ENCODE assay signal across 24 cellular contexts in genomic region chr19:44574201-44574950, GRCh38. TPM values are rescaled to one million over a fixed set of nuclear protein-coding genes. Genes with fewer than 3 reads are reported as not detected.
A peak's percentile ranks its signal among the peaks of the same experiment; 100 is the strongest.
DNase-seq lines count a peak whose midpoint lies in the region; ATAC-seq, FAIRE-seq and TF ChIP-seq lines count a peak whose summit lies in the region.
"Had no signal": no experiment of that assay in that cellular context is flagged by ENCODE, and none has a peak within 500 bp of the region (broad histone marks: within the 10 kb centered on the region; RNA-seq: fewer than 3 reads in every experiment).

No MANE protein-coding gene starts in this region.

- H3K36me3 ChIP-seq in GM23338 (ENCODE audit: insufficient read depth), result no peaks in the 10 kb centered on the region
- H3K36me3 ChIP-seq in PC-3 (ENCODE audit: low read depth, low read length), result no peaks in the 10 kb centered on the region
- H3K36me3 ChIP-seq in H1 (ENCODE audit: control insufficient read depth in 2 of 4, insufficient read depth in 4 of 4, low read length in 3 of 4), result no peaks in the 10 kb centered on the region
- H3K36me3 ChIP-seq: BE2C had no signal

- no peak for FAIRE-seq in H1 (lab: Jason Lieb, UNC)
- FAIRE-seq: A204.1, HepG2, RCC 7860 had no signal

- no peaks in the 10 kb centered on the region for H3K4me1 ChIP-seq in GM23338 (ENCODE audit: insufficient read depth)
- peaks cover 15% of the 10 kb centered on the region for H3K4me1 ChIP-seq in PC-3 (ENCODE audit: insufficient read depth, low read length)
- H3K4me1 ChIP-seq in H1 (replicated peaks in 1 of 4; ENCODE audit: control insufficient read depth in 3 of 4, insufficient read depth in 4 of 4, low read length in 3 of 4), result no peaks in the 10 kb centered on the region
- H3K4me1 ChIP-seq: BE2C had no signal

- H3K4ac ChIP-seq in H1 (replicated peaks; ENCODE audit: insufficient read length, low read depth, low read length), result no peak overlapping the region

- H3K23me2 ChIP-seq in H1 (ENCODE audit: low read depth, low read length), result no peaks in the 10 kb centered on the region

- H3K27me3 Mint-ChIP-seq in GM23338 (ENCODE audit: insufficient read depth, low read depth, poor library complexity) (peaks cover 9% of the 10 kb centered on the region), nephron progenitor cell (ENCODE audit: low read depth, poor library complexity) (no peaks in the 10 kb centered on the region)
- H3K27me3 Mint-ChIP-seq in activated T-cell treated with anti-CD3 and anti-CD28 coated beads, Interleukin-2, amount 50 U/mL, for 4 hours (ENCODE audit: low read depth), result peaks cover 8% of the 10 kb centered on the region

- H3K4me1 Mint-ChIP-seq in GM23338, result 0 out of 3 replicates have a peak, but pooled peaks cover 3% of the 10 kb centered on the region
- H3K4me1 Mint-ChIP-seq in nephron progenitor cell, result peaks cover 18% of the 10 kb centered on the region
- no peaks in the 10 kb centered on the region for H3K4me1 Mint-ChIP-seq in activated T-cell treated with anti-CD3 and anti-CD28 coated beads, Interleukin-2, amount 50 U/mL, for 4 hours (ENCODE audit: low read depth)

- H3K4me3 ChIP-seq in GM23338, result no peak overlapping the region
- no peak overlapping the region for H3K4me3 ChIP-seq in PC-3 (ENCODE audit: low read length)
- no peak overlapping the region for H3K4me3 ChIP-seq in H1 (ENCODE audit: extremely low read depth in 1 of 4, insufficient read depth in 2 of 4, low read depth in 3 of 4, low read length in 4 of 4)

- H3K27me3 ChIP-seq in GM23338 (ENCODE audit: insufficient read depth), result no peaks in the 10 kb centered on the region
- H3K27me3 ChIP-seq in PC-3 (ENCODE audit: low read length), result no peaks in the 10 kb centered on the region
- no peaks in the 10 kb centered on the region for H3K27me3 ChIP-seq in H1 (replicated peaks in 1 of 4; ENCODE audit: control insufficient read depth in 3 of 4, extremely low read depth in 1 of 4, insufficient read depth in 3 of 4, low read length in 3 of 4)
- H3K27me3 ChIP-seq: BE2C had no signal

- H3K27ac ChIP-seq in GM23338 (ENCODE audit: low read depth) (no peak overlapping the region), PC-3 (ENCODE audit: low read length) (peak overlapping the region; percentile 86), H1 (ENCODE audit: low read depth, low read length) (no peak overlapping the region)

- CTCF ChIA-PET in PC-3 (lab: Charles Lee), result interaction anchor here (0.5 kb wide), 1 partner anchor 361 kb away, joined by 6 read pairs; no protein-coding TSS in a partner anchor
- CTCF ChIA-PET in H1 (lab: Charles Lee; ENCODE audit: partially characterized antibody), result interaction anchor here (0.6 to 2.5 kb wide), 10 partner anchors 9 to 820 kb away, joined by 3 to 18 read pairs (median 3); no protein-coding TSS in a partner anchor

- no peaks in the 10 kb centered on the region for H3K79me1 ChIP-seq in H1 (ENCODE audit: low read depth, low read length)

- no peak overlapping the region for H3K18ac ChIP-seq in H1 (ENCODE audit: extremely low read depth, low read length)

- BruUV-seq in PC-3 (replicated peaks; lab: Mats Ljungman, UMichigan), result no TSS peak

- no peak overlapping the region for H2BK12ac ChIP-seq in H1 (ENCODE audit: low read depth, low read length)

- H4K20me1 ChIP-seq in GM23338 (replicated peaks; ENCODE audit: insufficient read depth), result no peaks in the 10 kb centered on the region
- H4K20me1 ChIP-seq in PC-3 (ENCODE audit: low read length), result no peaks in the 10 kb centered on the region
- no peaks in the 10 kb centered on the region for H4K20me1 ChIP-seq in H1 (replicated peaks in 1 of 2; ENCODE audit: control insufficient read depth in 1 of 2, insufficient read depth in 2 of 2, low read length in 2 of 2)

- no peak for TF ChIP-seq POLR2A in H1 (IDR thresholded peaks at IDR 0.05; ENCODE audit: control extremely low read depth in 1 of 2, low read depth in 2 of 2, low read length in 2 of 2)

- H3K23ac ChIP-seq in H1 (ENCODE audit: insufficient read length), result no peak overlapping the region

- no peak overlapping the region for H3K14ac ChIP-seq in H1 (ENCODE audit: insufficient read length)

- no peak for ATAC-seq in GM23338
- no peak for ATAC-seq in PC-3
- no peak for ATAC-seq in activated T-cell treated with anti-CD3 and anti-CD28 coated beads, Interleukin-2, amount 50 U/mL, for 4 hours
- ATAC-seq: HepG2 had no signal

- H3F3A ChIP-seq in GM23338 (replicated peaks; ENCODE audit: low read depth), result no peaks in the 10 kb centered on the region
- H3F3A ChIP-seq in PC-3 (ENCODE audit: low read length, unreplicated experiment), result no peaks in the 10 kb centered on the region

- TF ChIP-seq EP300 in H1 (IDR thresholded peaks at IDR 0.05; ENCODE audit: borderline replicate concordance in 1 of 2, low read depth in 2 of 2, low read length in 2 of 2), result no peak

- no peak overlapping the region for H2BK120ac ChIP-seq in H1 (replicated peaks; ENCODE audit: low read depth, low read length)

- no peak overlapping the region for H3K56ac ChIP-seq in H1 (replicated peaks; ENCODE audit: insufficient read length, low read depth, low read length)

- H2BK5ac ChIP-seq in H1 (ENCODE audit: low read depth, low read length), result no peak overlapping the region

- TF ChIP-seq CTCF in GM23338 (conservative IDR thresholded peaks at IDR 0.05; ENCODE audit: low read depth in 2 of 2) (no peak), PC-3 (conservative IDR thresholded peaks at IDR 0.05; ENCODE audit: low read depth, low read length) (no peak), H1 (IDR thresholded peaks at IDR 0.05; ENCODE audit: control extremely low read depth in 1 of 3, insufficient read depth in 1 of 3, low read depth in 1 of 3, low read length in 3 of 3) (no peak), nephron progenitor cell (IDR thresholded peaks at IDR 0.05) (no peak)

- H2BK20ac ChIP-seq in H1 (ENCODE audit: low read length), result no peak overlapping the region

- H4K8ac ChIP-seq in H1 (ENCODE audit: extremely low read depth, insufficient read depth, low read length), result no peak overlapping the region

- TF ChIP-seq RAD21 in H1 (IDR thresholded peaks at IDR 0.05 in 1 of 2, conservative IDR thresholded peaks at IDR 0.05 in 1 of 2; ENCODE audit: low read depth in 2 of 2, low read length in 2 of 2), result no peak

- H3K79me2 ChIP-seq in GM23338 (replicated peaks; ENCODE audit: insufficient read depth) (no peaks in the 10 kb centered on the region), PC-3 (ENCODE audit: low read length) (no peaks in the 10 kb centered on the region), H1 (ENCODE audit: control insufficient read depth in 1 of 2, insufficient read depth in 2 of 2, low read length in 2 of 2) (no peaks in the 10 kb centered on the region)

- no peak overlapping the region for H3K4me2 ChIP-seq in GM23338
- no peak overlapping the region for H3K4me2 ChIP-seq in PC-3 (ENCODE audit: low read length)
- H3K4me2 ChIP-seq in H1 (ENCODE audit: insufficient read depth in 1 of 2, low read depth in 2 of 2, low read length in 2 of 2), result no peak overlapping the region

- H2AK5ac ChIP-seq in H1 (ENCODE audit: low read depth, low read length), result no peak overlapping the region

- no peak overlapping the region for H4K5ac ChIP-seq in H1 (ENCODE audit: insufficient read length, low read depth, low read length)

- H3K4me3 Mint-ChIP-seq in GM23338 (no peak overlapping the region), nephron progenitor cell (no peak overlapping the region)
- H3K4me3 Mint-ChIP-seq in activated T-cell treated with anti-CD3 and anti-CD28 coated beads, Interleukin-2, amount 50 U/mL, for 4 hours, result no peak overlapping the region

- no peaks in the 10 kb centered on the region for H3K36me3 Mint-ChIP-seq in GM23338 (ENCODE audit: low read depth)
- no peaks in the 10 kb centered on the region for H3K36me3 Mint-ChIP-seq in nephron progenitor cell (ENCODE audit: low read depth)
- H3K36me3 Mint-ChIP-seq in activated T-cell treated with anti-CD3 and anti-CD28 coated beads, Interleukin-2, amount 50 U/mL, for 4 hours (ENCODE audit: insufficient read depth), result no peaks in the 10 kb centered on the region

- H3K9ac ChIP-seq in PC-3 (ENCODE audit: low read length), result peak overlapping the region; percentile 46
- H3K9ac ChIP-seq in H1 (replicated peaks in 1 of 4; ENCODE audit: extremely low read depth in 1 of 4, low read depth in 3 of 4, low read length in 3 of 4), result no peak overlapping the region

- no peak overlapping the region for H4K91ac ChIP-seq in H1 (replicated peaks; ENCODE audit: insufficient read length, low read length)

- POLR2A ChIA-PET in PC-3 (lab: Charles Lee; ENCODE audit: unreplicated experiment) (no interaction called here), H1 (lab: Charles Lee; ENCODE audit: partially characterized antibody) (interaction anchor here (0.6 to 0.7 kb wide), 2 partner anchors 83 to 1627 kb away, joined by 3 read pairs; no protein-coding TSS in a partner anchor)

- DNase-seq in GM23338 (ENCODE audit: low spot score), result no peak
- DNase-seq in PC-3, result peak; percentile 7
- DNase-seq in H1 (ENCODE audit: low read depth in 1 of 2, low spot score in 2 of 2), result no peak
- DNase-seq in nephron progenitor cell, result no peak
- no peak for DNase-seq in activated T-cell treated with anti-CD3 and anti-CD28 coated beads, Interleukin-2, amount 50 U/mL, for 4 hours
- no peak for DNase-seq in ecto neural progenitor cell (ENCODE audit: low spot score)
- no peak for DNase-seq in NCI-H2227 treated with DMSO at 0.1 percent for 48 hours (lab: John Stamatoyannopoulos, UW)
- no peak for DNase-seq in activated CD4-positive, alpha-beta T cell treated with anti-CD3 and anti-CD28 coated beads, Interleukin-2, amount 50 U/mL, for 1 hour
- DNase-seq: BE2C; GF-D8; KG1; NCI-H1092 treated with DMSO at 0.1 percent for 48 hours; NCI-H146; NCI-H2029; NCI-H226; NCI-H510A treated with DMSO at 0.1 percent for 48 hours; NCI-H774; NK-92 treated with Interleukin-12 subunit alpha and Interleukin-12 subunit beta, amount 100 ng/mL, for 24 hours; Right ventricle myocardium superior had no signal

- H2BK15ac ChIP-seq in H1 (ENCODE audit: low read length), result 0 out of 2 replicates have a peak overlapping the region, but pooled peaks have one; percentile 21

- H3K9me3 ChIP-seq in PC-3 (ENCODE audit: low read length) (no peaks in the 10 kb centered on the region), H1 (ENCODE audit: insufficient read depth in 2 of 2, low read depth in 1 of 2, low read length in 1 of 2) (no peaks in the 10 kb centered on the region)
- H3K9me3 ChIP-seq: BE2C had no signal

- H2AFZ ChIP-seq in GM23338 (peak overlapping the region; percentile 47; the same call in 1 of the 2 replicates), PC-3 (ENCODE audit: low read length) (no peak overlapping the region), H1 (ENCODE audit: low read length) (no peak overlapping the region)

- H3K27ac Mint-ChIP-seq in GM23338, result no peak overlapping the region
- peak overlapping the region; percentile 84 for H3K27ac Mint-ChIP-seq in nephron progenitor cell

- WGBS in H1 (ENCODE audit: extremely low coverage in 1 of 2, insufficient coverage in 1 of 2, insufficient read length in 1 of 2, insufficient replicate concordance in 2 of 2, low coverage in 1 of 2, low lambda C conversion rate in 2 of 2, missing lambda C conversion rate in 1 of 2), 2 experiments, result 88% methylated on average over 8 of the region's 8 CpGs; no CpG with 5 or more reads in 1 of the 2 experiments

- no peaks in the 10 kb centered on the region for H3K9me2 ChIP-seq in GM23338 (ENCODE audit: insufficient read depth)
- no peaks in the 10 kb centered on the region for H3K9me2 ChIP-seq in PC-3 (replicated peaks; ENCODE audit: low read length)

- intact Hi-C loops in PC-3 (cut with micrococcal nuclease), result loop anchor here (10.0 kb wide), 1 partner anchor 270 kb away; the partner anchor contains the start of gene NECTIN2

- H3K9me3 Mint-ChIP-seq in GM23338 (no peaks in the 10 kb centered on the region; the same call in 2 of the 3 replicates), nephron progenitor cell (peaks cover 9% of the 10 kb centered on the region)
- peaks cover 10% of the 10 kb centered on the region for H3K9me3 Mint-ChIP-seq in activated T-cell treated with anti-CD3 and anti-CD28 coated beads, Interleukin-2, amount 50 U/mL, for 4 hours

RNA-seq across cellular contexts. Expression of gene IGSF23, which starts 39.0 kb away (rescaled TPM):
- not detected in 2 replicates for total RNA-seq in GM23338 (2014; rRNA removed; shearing (Covaris generic))
- polyA plus RNA-seq in GM23338 (2016; fragmentation: Nextera tagmentation; extraction: Ambion mirVana), result not detected in 2 replicates
- total RNA-seq in PC-3 (2014; rRNA removed), result not detected in 2 replicates
- total RNA-seq in H1 (2021; fragmentation: NEBNext Ultra II Directional; extraction: Animal tissue kit (Norgen Biotek cat#: 25700)), result not detected in 2 replicates
- polyA plus RNA-seq in H1 (2011; rRNA removed), result not detected in 2 replicates
- polyA plus RNA-seq in H1 (2011; cell fraction: cytosol; rRNA removed), result not detected
- not detected for polyA plus RNA-seq in H1 (2011; cell fraction: nucleus; rRNA removed)
- polyA plus RNA-seq in H1 (2012, experiment 1 of 2), result not detected in 4 replicates
- not detected for polyA plus RNA-seq in H1 (2012, experiment 2 of 2)
- polyA plus RNA-seq in H1 (2013, experiment 1 of 2), result not detected
- not detected for polyA plus RNA-seq in H1 (2013, experiment 2 of 2)
- not detected in 2 replicates for polyA minus RNA-seq in H1 (2011; rRNA and poly(A)+ RNA removed)
- not detected for polyA minus RNA-seq in H1 (2011; cell fraction: cytosol; rRNA and poly(A)+ RNA removed)
- not detected for polyA minus RNA-seq in H1 (2011; cell fraction: nucleus; rRNA and poly(A)+ RNA removed)
- not detected for total RNA-seq in activated T-cell treated with anti-CD3 and anti-CD28 coated beads, Interleukin-2, amount 50 U/mL, for 4 hours
- total RNA-seq: H4, Right ventricle myocardium superior, SK-MEL-5 had no signal

RNA-seq across cellular contexts. Expression of gene CEACAM20, which starts 44.9 kb away (rescaled TPM):
- total RNA-seq in GM23338 (2014; rRNA removed; shearing (Covaris generic)), result not detected in 2 replicates
- not detected in 2 replicates for polyA plus RNA-seq in GM23338 (2016; fragmentation: Nextera tagmentation; extraction: Ambion mirVana)
- not detected in 2 replicates for total RNA-seq in PC-3 (2014; rRNA removed)
- not detected in 2 replicates for total RNA-seq in H1 (2021; fragmentation: NEBNext Ultra II Directional; extraction: Animal tissue kit (Norgen Biotek cat#: 25700))
- not detected in 2 replicates for polyA plus RNA-seq in H1 (2011; rRNA removed)
- polyA plus RNA-seq in H1 (2011; cell fraction: cytosol; rRNA removed), result not detected
- 0.10 TPM for polyA plus RNA-seq in H1 (2011; cell fraction: nucleus; rRNA removed)
- not detected in 4 replicates for polyA plus RNA-seq in H1 (2012, experiment 1 of 2)
- not detected for polyA plus RNA-seq in H1 (2012, experiment 2 of 2)
- not detected for polyA plus RNA-seq in H1 (2013, experiment 1 of 2)
- polyA plus RNA-seq in H1 (2013, experiment 2 of 2), result not detected
- not detected in 2 replicates for polyA minus RNA-seq in H1 (2011; rRNA and poly(A)+ RNA removed)
- polyA minus RNA-seq in H1 (2011; cell fraction: cytosol; rRNA and poly(A)+ RNA removed), result not detected
- polyA minus RNA-seq in H1 (2011; cell fraction: nucleus; rRNA and poly(A)+ RNA removed), result not detected
- total RNA-seq in activated T-cell treated with anti-CD3 and anti-CD28 coated beads, Interleukin-2, amount 50 U/mL, for 4 hours, result not detected
- total RNA-seq: H4, HepG2, Right ventricle myocardium superior, SK-MEL-5 had no signal
